In the genomic region with DNA sequence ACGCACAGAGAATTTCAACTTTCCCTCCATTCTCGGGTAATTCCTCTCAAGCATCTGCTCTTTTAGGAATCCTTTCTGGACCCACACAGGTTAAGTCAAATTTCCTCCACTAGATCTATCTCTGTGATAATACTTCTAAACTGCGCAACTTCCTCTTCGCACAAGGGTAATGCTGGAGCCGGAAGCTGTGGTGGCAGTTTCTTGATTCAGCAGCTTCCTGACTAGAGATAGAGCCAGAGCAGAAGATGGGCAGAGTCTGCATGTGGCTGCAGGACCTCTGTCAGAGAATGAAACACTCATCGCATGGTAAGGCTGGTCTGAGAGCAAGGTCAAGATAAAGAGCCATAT, we compare ENCODE assay signal across 8 cellular contexts. TPM values are rescaled to one million over a fixed set of nuclear protein-coding genes. Genes with fewer than 3 reads are reported as not detected.
DNase-seq lines count a peak whose midpoint lies in the region; ATAC-seq and TF ChIP-seq lines count a peak whose summit lies in the region.

No MANE protein-coding gene starts in this region.

- H3K36me3 Mint-ChIP-seq in natural killer cell = no peaks in the 10 kb centered on the region

- no peaks in the 10 kb centered on the region for H3K9me2 ChIP-seq in OCI-LY1 (ENCODE audit: low read depth, low read length)

- H3F3A ChIP-seq in OCI-LY1 (ENCODE audit: insufficient read depth, low read length) = no peaks in the 10 kb centered on the region; the same call in 1 of the 2 replicates

- peak overlapping the region; percentile 77 for H3K9ac ChIP-seq in OCI-LY1 (ENCODE audit: low read length)

- H3K27ac Mint-ChIP-seq in natural killer cell = peak overlapping the region; percentile 91 to 93

- H2AFZ ChIP-seq in OCI-LY1 (ENCODE audit: low read length) = peak overlapping the region; percentile 75; the same call in 1 of the 2 replicates

- intact Hi-C loops in natural killer cell (cut with micrococcal nuclease) = loop anchor here (1.0 kb wide), 2 partner anchors 43 to 130 kb away; no protein-coding TSS in a partner anchor

- H3K4me2 ChIP-seq in OCI-LY1 (ENCODE audit: low read length) = peak overlapping the region; percentile 90

- DNase-seq in GM13976 (ENCODE audit: low spot score) = peak; percentile 55
- DNase-seq in activated T-helper 9 cell treated with anti-CD3 and anti-CD28 coated beads, Interleukin-2, amount 50 U/mL, for 16 hours (ENCODE audit: low read depth) = peak; percentile 65
- peak; percentile 69 for DNase-seq in natural killer cell
- peak; percentile 62 for DNase-seq in ureter (ENCODE audit: low spot score)
- DNase-seq in NCI-H345 treated with DMSO at 0.1 percent for 48 hours (lab: John Stamatoyannopoulos, UW; ENCODE audit: unreplicated experiment) = no peak
- DNase-seq in NCI-H187 treated with DMSO at 0.1 percent for 48 hours (lab: John Stamatoyannopoulos, UW) = no peak

- in situ Hi-C loops in GM13976 (cut with MboI; ENCODE audit: low sequenced_read_pairs, unreplicated experiment) = no loop called here

- H3K36me3 ChIP-seq in OCI-LY1 (ENCODE audit: insufficient read depth, low read length) = peaks cover 18% of the 10 kb centered on the region

- H3K4me3 ChIP-seq in OCI-LY1 (ENCODE audit: low read depth, low read length, poor library complexity, severe bottlenecking) = peak overlapping the region; percentile 63

- H3K27ac ChIP-seq in OCI-LY1 (ENCODE audit: low read depth, low read length, poor library complexity, severe bottlenecking) = peak overlapping the region; percentile 92

- no peaks in the 10 kb centered on the region for H3K9me3 Mint-ChIP-seq in natural killer cell

- no peaks in the 10 kb centered on the region for H4K20me1 ChIP-seq in OCI-LY1 (ENCODE audit: insufficient read depth, low read length)

- H3K27me3 ChIP-seq in OCI-LY1 (ENCODE audit: insufficient read depth, low read length) = no peaks in the 10 kb centered on the region

- H3K9me3 ChIP-seq in OCI-LY1 (ENCODE audit: low read length) = no peaks in the 10 kb centered on the region

- peak; percentile 89 for ATAC-seq in HG02623 (IDR thresholded peaks at IDR 0.05; ENCODE audit: unreplicated experiment)
- peak; percentile 72 to 89 (median 88) for ATAC-seq in natural killer cell

- peaks cover 54 to 58% of the 10 kb centered on the region in 2 donors for H3K4me1 Mint-ChIP-seq in natural killer cell

- peak overlapping the region; percentile 91 for H3K4me3 Mint-ChIP-seq in natural killer cell

- peaks cover 74% of the 10 kb centered on the region for H3K4me1 ChIP-seq in OCI-LY1 (ENCODE audit: insufficient read depth, low read length, severe bottlenecking)

- no peaks in the 10 kb centered on the region for H3K27me3 Mint-ChIP-seq in natural killer cell (ENCODE audit: low read depth in 2 of 2)

- TF ChIP-seq CTCF in GM13976 (IDR thresholded peaks at IDR 0.05; ENCODE audit: borderline replicate concordance, control extremely low read depth, extremely low read depth, insufficient read depth, missing control alignments) = no peak
- TF ChIP-seq CTCF in OCI-LY1 (IDR thresholded peaks at IDR 0.05; ENCODE audit: low read length) = no peak
- TF ChIP-seq CTCF in natural killer cell (IDR thresholded peaks at IDR 0.05) = no peak

- no peaks in the 10 kb centered on the region for H3K79me2 ChIP-seq in OCI-LY1 (ENCODE audit: insufficient read depth, low read length)

RNA-seq across cellular contexts. Expression of a gene that starts 11.1 kb away (rescaled TPM):
- total RNA-seq in natural killer cell = 100 to 1,000 TPM; 140 to 183 (median 166) TPM
- 39.6 TPM for total RNA-seq in ureter

Comparison
In these comparisons a context has a peak if more than half of its experiments do, and no peak if none do; other contexts are left out.
1. DNase-seq: peak in GM13976 (single experiment), activated T-helper 9 cell treated with anti-CD3 and anti-CD28 coated beads, Interleukin-2, amount 50 U/mL, for 16 hours (single experiment), natural killer cell (single experiment) and ureter (single experiment); none in NCI-H345 treated with DMSO at 0.1 percent for 48 hours (single experiment) and NCI-H187 treated with DMSO at 0.1 percent for 48 hours (single experiment).